8 cellular contexts compared by ENCODE assay signal in genomic region chr11:123407124-123407995, GRCh38. TPM values are rescaled to one million over a fixed set of nuclear protein-coding genes. Genes with fewer than 3 reads are reported as not detected.
DNase-seq lines count a peak whose midpoint lies in the region; ATAC-seq, FAIRE-seq and TF ChIP-seq lines count a peak whose summit lies in the region.

No MANE protein-coding gene starts in this region.

- 51% methylated on average over 6 of the region's 7 CpGs for WGBS in SK-N-SH (ENCODE audit: low lambda C conversion rate)
- 4% methylated on average over 7 of the region's 7 CpGs for WGBS in right cardiac atrium
- WGBS in small intestine, 3 donors = 6 to 8% (median 8%) methylated on average over 7 of the region's 7 CpGs

- POLR2A ChIA-PET in SK-N-SH (lab: Yijun Ruan, JAX) = no interaction called here

- FAIRE-seq in small intestine (lab: Jason Lieb, UNC) = no peak

- H3K36me3 ChIP-seq in SK-N-SH (replicated peaks in 1 of 2; ENCODE audit: control insufficient read depth in 1 of 2, insufficient read depth in 2 of 2, low read length in 1 of 2) = no peaks in the 10 kb centered on the region
- no peaks in the 10 kb centered on the region for H3K36me3 ChIP-seq in small intestine (ENCODE audit: control insufficient read depth in 2 of 2, insufficient read depth in 2 of 2, low read length in 2 of 2)

- H3K9me3 ChIP-seq in SK-N-SH = no peaks in the 10 kb centered on the region
- H3K9me3 ChIP-seq in right cardiac atrium (ENCODE audit: control insufficient read depth, low read length) = no peaks in the 10 kb centered on the region
- H3K9me3 ChIP-seq in small intestine (ENCODE audit: control insufficient read depth, low read depth) = no peaks in the 10 kb centered on the region

- H3K4me2 ChIP-seq in SK-N-SH = no peak overlapping the region

- peak; percentile 46 for DNase-seq in AG08396 (ENCODE audit: low spot score)
- peak; percentile 52 for DNase-seq in LHCN-M2 (ENCODE audit: low read depth)
- peak; percentile 57 for DNase-seq in SK-N-SH
- peak in 1 of 2 donors; percentile 43 for DNase-seq in activated naive CD4-positive, alpha-beta T cell treated with anti-CD3 and anti-CD28 coated beads, Interleukin-2, amount 50 U/mL, for 72 hours (ENCODE audit: low spot score in 2 of 2)
- peak; percentile 49 to 67 (median 51) for DNase-seq in right cardiac atrium
- peak; percentile 89 for DNase-seq in small intestine

- CTCF ChIA-PET in SK-N-SH (lab: Yijun Ruan, JAX) = interaction anchor here (0.5 to 6.8 kb wide), 57 partner anchors 10 to 384 kb away, joined by 3 to 198 read pairs (median 5); no protein-coding TSS in a partner anchor

- H3K9me3 Mint-ChIP-seq in activated naive CD4-positive, alpha-beta T cell treated with anti-CD3 and anti-CD28 coated beads, Interleukin-2, amount 50 U/mL, for 72 hours = no peaks in the 10 kb centered on the region

- H3K4me1 ChIP-seq in SK-N-SH (ENCODE audit: control insufficient read depth in 1 of 2, insufficient read depth in 2 of 2, low read depth in 1 of 2, low read length in 1 of 2) = peaks cover 0 to 11% of the 10 kb centered on the region in 2 experiments; a peak in 2 of 4 replicates
- H3K4me1 ChIP-seq in right cardiac atrium (ENCODE audit: control insufficient read depth, insufficient read depth, low read length) = peaks cover 2% of the 10 kb centered on the region
- peaks cover 2% of the 10 kb centered on the region in 2 donors for H3K4me1 ChIP-seq in small intestine (ENCODE audit: control insufficient read depth in 2 of 2, insufficient read depth in 1 of 2, low read depth in 1 of 2, low read length in 1 of 2)

- H3K27ac ChIP-seq in SK-N-SH (ENCODE audit: low read depth in 2 of 2, low read length in 1 of 2) (no peak overlapping the region), right cardiac atrium (ENCODE audit: low read length) (no peak overlapping the region), small intestine (ENCODE audit: low read depth in 1 of 2, low read length in 1 of 2) (no peak overlapping the region)

- no peaks in the 10 kb centered on the region for H3K27me3 ChIP-seq in SK-N-SH (ENCODE audit: insufficient read depth)
- H3K27me3 ChIP-seq in right cardiac atrium (ENCODE audit: control insufficient read depth, insufficient read depth) = no peaks in the 10 kb centered on the region
- H3K27me3 ChIP-seq in small intestine (ENCODE audit: control insufficient read depth in 2 of 2, insufficient read depth in 2 of 2, low read length in 2 of 2) = no peaks in the 10 kb centered on the region

- H3F3A ChIP-seq in SK-N-SH (replicated peaks; ENCODE audit: insufficient read depth) = no peaks in the 10 kb centered on the region

- H4K20me1 ChIP-seq in SK-N-SH (ENCODE audit: insufficient read depth) = no peaks in the 10 kb centered on the region

- no peak overlapping the region for H3K9ac ChIP-seq in SK-N-SH

- peak; percentile 81 for TF ChIP-seq CTCF in SK-N-SH (IDR thresholded peaks at IDR 0.05)

- no peaks in the 10 kb centered on the region for H3K36me3 Mint-ChIP-seq in activated naive CD4-positive, alpha-beta T cell treated with anti-CD3 and anti-CD28 coated beads, Interleukin-2, amount 50 U/mL, for 72 hours

- H3K4me3 ChIP-seq in SK-N-SH (ENCODE audit: low read depth in 2 of 2, low read length in 1 of 2) (no peak overlapping the region), right cardiac atrium (ENCODE audit: low read length) (no peak overlapping the region), small intestine (ENCODE audit: low read depth in 1 of 2, low read length in 2 of 2) (no peak overlapping the region)

- no peaks in the 10 kb centered on the region for H3K79me2 ChIP-seq in SK-N-SH (ENCODE audit: insufficient read depth)

- peak overlapping the region; percentile 43 to 94 for H3K27ac Mint-ChIP-seq in activated naive CD4-positive, alpha-beta T cell treated with anti-CD3 and anti-CD28 coated beads, Interleukin-2, amount 50 U/mL, for 72 hours

- intact Hi-C loops in right cardiac atrium (cut with DNase I) = loop anchor here in 3 of 4 donors (5.0 to 10.0 kb wide), 3 partner anchors 70 to 105 kb away; no protein-coding TSS in a partner anchor

- no peak for TF ChIP-seq EP300 in SK-N-SH (IDR thresholded peaks at IDR 0.05; ENCODE audit: borderline replicate concordance in 1 of 2, low read depth in 1 of 2, low read length in 1 of 2)

- no peaks in the 10 kb centered on the region for H3K9me2 ChIP-seq in SK-N-SH

- peak; percentile 87 for TF ChIP-seq RAD21 in SK-N-SH (IDR thresholded peaks at IDR 0.05; ENCODE audit: low read length)

- ATAC-seq in GM18511 (IDR thresholded peaks at IDR 0.05; ENCODE audit: unreplicated experiment) (peak; percentile 72), right cardiac atrium (peak; percentile 61 to 68), GM21737 (IDR thresholded peaks at IDR 0.05; ENCODE audit: unreplicated experiment) (no peak)
- ATAC-seq in activated naive CD4-positive, alpha-beta T cell treated with anti-CD3 and anti-CD28 coated beads, Interleukin-2, amount 50 U/mL, for 72 hours = peak; percentile 42 to 84

- no peak overlapping the region for H2AFZ ChIP-seq in SK-N-SH (ENCODE audit: low read depth)

TF ChIP-seq in SK-N-SH, 30 proteins besides CTCF, POLR2A, EP300 and RAD21:
- peak; percentile 41; the same call in 1 of the 2 replicates for TF ChIP-seq TCF12 (IDR thresholded peaks at IDR 0.05)
- no peak for TF ChIP-seq IRF3 (IDR thresholded peaks at IDR 0.05; ENCODE audit: low read depth, low read length)
- TF ChIP-seq EZH2phosphoT487 (IDR thresholded peaks at IDR 0.05; ENCODE audit: borderline replicate concordance, low read depth) = no peak
- TF ChIP-seq MEF2A (IDR thresholded peaks at IDR 0.05; ENCODE audit: borderline replicate concordance, low read depth) = no peak
- TF ChIP-seq USF2 (IDR thresholded peaks at IDR 0.05; ENCODE audit: borderline replicate concordance, low read depth, low read length) = no peak
- no peak for TF ChIP-seq REST (IDR thresholded peaks at IDR 0.05; ENCODE audit: low read depth, low read length)
- TF ChIP-seq FOXJ3 (CRISPR knock-in tag; IDR thresholded peaks at IDR 0.05) = no peak
- TF ChIP-seq RCOR1 (IDR thresholded peaks at IDR 0.05; ENCODE audit: low read length) = no peak
- TF ChIP-seq RFX5 (IDR thresholded peaks at IDR 0.05; ENCODE audit: low read length) = no peak
- TF ChIP-seq SMC3 (IDR thresholded peaks at IDR 0.05; ENCODE audit: low read depth, low read length) = peak; percentile 95
- no peak; the same call in 1 of the 2 replicates for TF ChIP-seq YY1 (IDR thresholded peaks at IDR 0.05; ENCODE audit: low read depth)
- TF ChIP-seq MXI1 (IDR thresholded peaks at IDR 0.05; ENCODE audit: low read depth, low read length) = no peak
- TF ChIP-seq TEAD4 (IDR thresholded peaks at IDR 0.05; ENCODE audit: borderline replicate concordance, insufficient read depth) = no peak
- TF ChIP-seq NRF1 (IDR thresholded peaks at IDR 0.05; ENCODE audit: low read depth, low read length) = no peak
- no peak for TF ChIP-seq FOXM1 (IDR thresholded peaks at IDR 0.05; ENCODE audit: low read depth)

RNA-seq across cellular contexts. Expression of gene GRAMD1B, which starts 22.7 kb away (rescaled TPM):
- 4.2 and 4.8 TPM in 2 replicates for total RNA-seq in LHCN-M2 (2014; rRNA removed)
- 3.6 TPM for polyA plus RNA-seq in LHCN-M2 (2012)
- polyA plus RNA-seq in SK-N-SH (2012; rRNA removed) = 14.0 and 14.5 TPM in 2 replicates
- 7.1 and 8.4 TPM in 2 replicates for polyA plus RNA-seq in SK-N-SH (2012; cell fraction: cytosol; rRNA removed)
- polyA plus RNA-seq in SK-N-SH (2012; cell fraction: nucleus; rRNA removed) = 40.4 and 41.9 TPM in 2 replicates
- 10 to 100 TPM; 36.7 to 66.2 TPM for total RNA-seq in activated naive CD4-positive, alpha-beta T cell treated with anti-CD3 and anti-CD28 coated beads, Interleukin-2, amount 50 U/mL, for 72 hours
- total RNA-seq in right cardiac atrium = 1 to 10 TPM; 2.4 to 4.1 (median 3.2) TPM
- 2.0 TPM for polyA plus RNA-seq in right cardiac atrium
- 10 to 100 TPM; 37.8 to 75.6 (median 57.3) TPM for polyA plus RNA-seq in small intestine
